8 cellular contexts compared by ENCODE assay signal in genomic region chr22:30206964-30207363, GRCh38. TPM values are rescaled to one million over a fixed set of nuclear protein-coding genes. Genes with fewer than 3 reads are reported as not detected.
DNase-seq lines count a peak whose midpoint lies in the region; ATAC-seq, FAIRE-seq and TF ChIP-seq lines count a peak whose summit lies in the region.

No MANE protein-coding gene starts in this region.

- no peak overlapping the region for H3K4me3 ChIP-seq in Panc1 (ENCODE audit: low read depth in 2 of 2, low read length in 2 of 2)

- no peak for TF ChIP-seq POLR2A in GM12892 (IDR thresholded peaks at IDR 0.05; ENCODE audit: low read depth, low read length)

- peak overlapping the region; percentile 94 for H3K27ac Mint-ChIP-seq in progenitor cell of endocrine pancreas
- no peak overlapping the region for H3K27ac Mint-ChIP-seq in activated naive CD4-positive, alpha-beta T cell treated with anti-CD3 and anti-CD28 coated beads for 36 hours

- no peaks in the 10 kb centered on the region for H3K36me3 Mint-ChIP-seq in progenitor cell of endocrine pancreas (ENCODE audit: insufficient read depth)
- H3K36me3 Mint-ChIP-seq in activated naive CD4-positive, alpha-beta T cell treated with anti-CD3 and anti-CD28 coated beads for 36 hours (ENCODE audit: low read depth), result no peaks in the 10 kb centered on the region

- ATAC-seq in Panc1, result peak; percentile 72

- H3K9me3 ChIP-seq in Panc1 (ENCODE audit: control insufficient read depth, insufficient read depth, low read depth, low read length), result no peaks in the 10 kb centered on the region

- DNase-seq in DMS53 (lab: John Stamatoyannopoulos, UW), result peak; percentile 75
- DNase-seq in Panc1 (ENCODE audit: low read depth, low spot score), result peak; percentile 86
- peak; percentile 92 for DNase-seq in fibroblast of peridontal ligament (ENCODE audit: extremely low read depth)
- DNase-seq in progenitor cell of endocrine pancreas (ENCODE audit: low spot score, unreplicated experiment), result no peak
- DNase-seq in activated CD4-positive, alpha-beta T cell treated with anti-CD3 and anti-CD28 coated beads, Interleukin-2, amount 50 U/mL, for 48 hours, result no peak
- DNase-seq in activated naive CD4-positive, alpha-beta T cell treated with anti-CD3 and anti-CD28 coated beads for 36 hours, result no peak
- no peak for DNase-seq in NOMO-1 treated with dmso at 0.1 percent for 144 hours (lab: John Stamatoyannopoulos, UW; ENCODE audit: unreplicated experiment)
- DNase-seq in GM12892 (ENCODE audit: insufficient read length), result no peak

- intact Hi-C loops in Panc1 (cut with micrococcal nuclease; ENCODE audit: unreplicated experiment), result no loop called here
- intact Hi-C loops in activated naive CD4-positive, alpha-beta T cell treated with anti-CD3 and anti-CD28 coated beads for 36 hours (cut with micrococcal nuclease), result no loop called here

- no peaks in the 10 kb centered on the region for H3K27me3 ChIP-seq in Panc1 (ENCODE audit: control insufficient read depth, insufficient read depth, low read length)

- H3K27me3 Mint-ChIP-seq in progenitor cell of endocrine pancreas, result peaks cover 27% of the 10 kb centered on the region
- no peaks in the 10 kb centered on the region for H3K27me3 Mint-ChIP-seq in activated naive CD4-positive, alpha-beta T cell treated with anti-CD3 and anti-CD28 coated beads for 36 hours (ENCODE audit: low read depth)

- no peak overlapping the region for H3K4me3 Mint-ChIP-seq in progenitor cell of endocrine pancreas (ENCODE audit: low read depth)
- no peak overlapping the region for H3K4me3 Mint-ChIP-seq in activated naive CD4-positive, alpha-beta T cell treated with anti-CD3 and anti-CD28 coated beads for 36 hours

- POLR2A ChIA-PET in Panc1 (lab: Charles Lee), result interaction anchor here (0.6 kb wide), 1 partner anchor 216 kb away, joined by 3 read pairs; no protein-coding TSS in a partner anchor

- CTCF ChIA-PET in Panc1 (lab: Charles Lee), result interaction anchor here (0.6 kb wide), 1 partner anchor 22 kb away, joined by 3 read pairs; no protein-coding TSS in a partner anchor
- CTCF ChIA-PET in activated naive CD4-positive, alpha-beta T cell treated with anti-CD3 and anti-CD28 coated beads for 36 hours (lab: Charles Lee), result no interaction called here

- FAIRE-seq in GM12892 (lab: Jason Lieb, UNC), result no peak

- peaks cover 25% of the 10 kb centered on the region for H3K4me1 Mint-ChIP-seq in progenitor cell of endocrine pancreas (ENCODE audit: low read depth)
- H3K4me1 Mint-ChIP-seq in activated naive CD4-positive, alpha-beta T cell treated with anti-CD3 and anti-CD28 coated beads for 36 hours (ENCODE audit: low read depth), result no peaks in the 10 kb centered on the region

- H3K4me1 ChIP-seq in Panc1 (ENCODE audit: control insufficient read depth, insufficient read depth, low read length), result peaks cover 75% of the 10 kb centered on the region

- H3K9me3 Mint-ChIP-seq in progenitor cell of endocrine pancreas (ENCODE audit: low read depth), result peaks cover 5% of the 10 kb centered on the region
- H3K9me3 Mint-ChIP-seq in activated naive CD4-positive, alpha-beta T cell treated with anti-CD3 and anti-CD28 coated beads for 36 hours, result no peaks in the 10 kb centered on the region

- TF ChIP-seq CTCF in Panc1 (IDR thresholded peaks at IDR 0.05) (no peak), progenitor cell of endocrine pancreas (IDR thresholded peaks at IDR 0.05; ENCODE audit: unreplicated experiment) (no peak)

- H3K36me3 ChIP-seq in Panc1 (ENCODE audit: control insufficient read depth, insufficient read depth, low read length), result no peaks in the 10 kb centered on the region

- BruUV-seq in Panc1 (replicated peaks; lab: Mats Ljungman, UMichigan), result no TSS peak

- peak overlapping the region; percentile 98 for H3K27ac ChIP-seq in Panc1 (ENCODE audit: low read length)

- in situ Hi-C loops in Panc1 (cut with HindIII; ENCODE audit: low pct_unique_long_range_greater_than_20kb, low sequenced_read_pairs), result no loop called here

RNA-seq across cellular contexts. Expression of gene LIF, which starts 39.6 kb away (rescaled TPM):
- total RNA-seq in Panc1 (2021; ENCODE audit: unreplicated experiment) (34.4 TPM), progenitor cell of endocrine pancreas (2.3 and 3.6 TPM in 2 replicates)
- polyA plus RNA-seq in Panc1 (2012; ENCODE audit: insufficient read length), result 40.7 TPM
- total RNA-seq in activated naive CD4-positive, alpha-beta T cell treated with anti-CD3 and anti-CD28 coated beads for 36 hours, result 100 to 1,000 TPM; 111 to 115 TPM
- 1.2 TPM for polyA plus RNA-seq in GM12892 (2012; ENCODE audit: missing spikeins)

RNA-seq across cellular contexts. Expression of gene OSM, which starts 59.7 kb away (rescaled TPM):
- total RNA-seq in Panc1 (2021; ENCODE audit: unreplicated experiment) (not detected), progenitor cell of endocrine pancreas (not detected in 2 replicates)
- polyA plus RNA-seq in Panc1 (2012; ENCODE audit: insufficient read length), result not detected
- 10 to 100 TPM in 1 of 2 experiments, 1 to 10 TPM in 1; 8.9 to 11.2 TPM for total RNA-seq in activated naive CD4-positive, alpha-beta T cell treated with anti-CD3 and anti-CD28 coated beads for 36 hours
- not detected for polyA plus RNA-seq in GM12892 (2012; ENCODE audit: missing spikeins)

Comparison
In these comparisons a context has a peak if more than half of its experiments do, and no peak if none do; other contexts are left out.
1. DNase-seq: peak in DMS53 (single experiment), Panc1 (single experiment) and fibroblast of peridontal ligament (single experiment); none in progenitor cell of endocrine pancreas (single experiment), activated CD4-positive, alpha-beta T cell treated with anti-CD3 and anti-CD28 coated beads, Interleukin-2, amount 50 U/mL, for 48 hours (0 of 2), activated naive CD4-positive, alpha-beta T cell treated with anti-CD3 and anti-CD28 coated beads for 36 hours (single experiment), NOMO-1 treated with dmso at 0.1 percent for 144 hours (single experiment) and GM12892 (single experiment).